ENCODE assay signal across 8 cellular contexts in genomic region chrX:130172127-130172834, GRCh38. TPM values are rescaled to one million over a fixed set of nuclear protein-coding genes. Genes with fewer than 3 reads are reported as not detected.
DNase-seq lines count a peak whose midpoint lies in the region; ATAC-seq and TF ChIP-seq lines count a peak whose summit lies in the region.

No MANE protein-coding gene starts in this region.

- H3K4me1 ChIP-seq in CD4-positive, CD25-positive, alpha-beta regulatory T cell (ENCODE audit: control insufficient read depth, insufficient read depth, low read length, poor library complexity, severe bottlenecking), result peaks cover 40% of the 10 kb centered on the region
- peaks cover 42% of the 10 kb centered on the region for H3K4me1 ChIP-seq in Loucy (ENCODE audit: insufficient read depth, low read length, poor library complexity, severe bottlenecking)
- no peaks in the 10 kb centered on the region for H3K4me1 ChIP-seq in ectodermal cell (ENCODE audit: control insufficient read depth, insufficient read depth, low read length)

- no peak for TF ChIP-seq CTCF in Loucy (conservative IDR thresholded peaks at IDR 0.05; ENCODE audit: low read length)
- TF ChIP-seq CTCF in neural crest cell (conservative IDR thresholded peaks at IDR 0.05), result no peak

- no peaks in the 10 kb centered on the region for H3K9me3 Mint-ChIP-seq in CD4-positive, CD25-positive, alpha-beta regulatory T cell
- no peaks in the 10 kb centered on the region for H3K9me3 Mint-ChIP-seq in neural crest cell

- peak overlapping the region; percentile 89 to 94 (median 91) for H3K27ac Mint-ChIP-seq in CD4-positive, CD25-positive, alpha-beta regulatory T cell
- peak overlapping the region; percentile 88 for H3K27ac Mint-ChIP-seq in neural crest cell (ENCODE audit: unreplicated experiment)

- no peak for DNase-seq in CD4-positive, CD25-positive, alpha-beta regulatory T cell
- DNase-seq in neural crest cell (ENCODE audit: low read depth, low spot score) (no peak), GF-D8 (lab: John Stamatoyannopoulos, UW) (no peak), NCI-H1105 (lab: John Stamatoyannopoulos, UW) (no peak), NCI-H446 (lab: John Stamatoyannopoulos, UW) (no peak)

- H3F3A ChIP-seq in Loucy (ENCODE audit: low read depth), result no peaks in the 10 kb centered on the region

- H3K4me3 Mint-ChIP-seq in CD4-positive, CD25-positive, alpha-beta regulatory T cell, result peak overlapping the region; percentile 90 to 93 (median 93)
- peak overlapping the region; percentile 97 for H3K4me3 Mint-ChIP-seq in neural crest cell

- no peaks in the 10 kb centered on the region for H3K36me3 ChIP-seq in CD4-positive, CD25-positive, alpha-beta regulatory T cell (ENCODE audit: control insufficient read depth, insufficient read depth, low read length)
- H3K36me3 ChIP-seq in Loucy (ENCODE audit: insufficient read depth, low read length) (no peaks in the 10 kb centered on the region), ectodermal cell (ENCODE audit: control insufficient read depth, insufficient read depth, low read length) (no peaks in the 10 kb centered on the region)

- peaks cover 35% of the 10 kb centered on the region for H4K20me1 ChIP-seq in Loucy (ENCODE audit: insufficient read depth, low read length, poor library complexity, severe bottlenecking)

- H3K9ac ChIP-seq in Loucy (ENCODE audit: low read depth, low read length, poor library complexity, severe bottlenecking), result peak overlapping the region; percentile 98

- no peaks in the 10 kb centered on the region for H3K27me3 ChIP-seq in CD4-positive, CD25-positive, alpha-beta regulatory T cell (ENCODE audit: control insufficient read depth, insufficient read depth, low read length)
- H3K27me3 ChIP-seq in Loucy (ENCODE audit: insufficient read depth, low read length, poor library complexity, severe bottlenecking) (no peaks in the 10 kb centered on the region), ectodermal cell (ENCODE audit: control insufficient read depth, insufficient read depth, low read length, poor library complexity, severe bottlenecking) (peaks cover 23% of the 10 kb centered on the region)

- ATAC-seq in CD4-positive, CD25-positive, alpha-beta regulatory T cell (ENCODE audit: low read depth in 2 of 2), result no peak
- no peak for ATAC-seq in HG03457 (IDR thresholded peaks at IDR 0.05; ENCODE audit: unreplicated experiment)

- H3K4me1 Mint-ChIP-seq in CD4-positive, CD25-positive, alpha-beta regulatory T cell, result peaks cover 0 to 47% (median 31%) of the 10 kb centered on the region in 4 donors
- peaks cover 49% of the 10 kb centered on the region for H3K4me1 Mint-ChIP-seq in neural crest cell

- H3K79me2 ChIP-seq in Loucy (ENCODE audit: insufficient read depth, low read length), result peaks cover 73% of the 10 kb centered on the region

- no peaks in the 10 kb centered on the region for H3K9me3 ChIP-seq in CD4-positive, CD25-positive, alpha-beta regulatory T cell (ENCODE audit: control insufficient read depth in 2 of 2, low read length in 2 of 2)
- H3K9me3 ChIP-seq in Loucy (ENCODE audit: insufficient read depth, low read depth, low read length), result no peaks in the 10 kb centered on the region
- H3K9me3 ChIP-seq in ectodermal cell (ENCODE audit: control insufficient read depth, low read length), result no peaks in the 10 kb centered on the region

- no peaks in the 10 kb centered on the region for H3K27me3 Mint-ChIP-seq in CD4-positive, CD25-positive, alpha-beta regulatory T cell
- no peaks in the 10 kb centered on the region for H3K27me3 Mint-ChIP-seq in neural crest cell (ENCODE audit: low read depth)

- 20% methylated on average over 34 of the region's 34 CpGs for WGBS in ectodermal cell, 2 experiments

- no peaks in the 10 kb centered on the region for H3K9me2 ChIP-seq in Loucy (replicated peaks; ENCODE audit: low read depth, low read length)

- H3K4me3 ChIP-seq in CD4-positive, CD25-positive, alpha-beta regulatory T cell (ENCODE audit: low read depth, low read length), result peak overlapping the region; percentile 91
- H3K4me3 ChIP-seq in Loucy (ENCODE audit: low read length, poor library complexity, severe bottlenecking), result peak overlapping the region; percentile 99
- peak overlapping the region; percentile 43 for H3K4me3 ChIP-seq in ectodermal cell (ENCODE audit: insufficient read depth, low read depth, low read length)

- peak overlapping the region; percentile 60 for H3K27ac ChIP-seq in CD4-positive, CD25-positive, alpha-beta regulatory T cell (ENCODE audit: insufficient read depth, low read length, poor library complexity, severe bottlenecking)
- H3K27ac ChIP-seq in ectodermal cell (ENCODE audit: insufficient read depth, low read depth, low read length, poor library complexity, severe bottlenecking), result no peak overlapping the region

- H3K4me2 ChIP-seq in Loucy (ENCODE audit: low read depth, low read length, poor library complexity, severe bottlenecking), result peak overlapping the region; percentile 98

- H2AFZ ChIP-seq in Loucy (ENCODE audit: low read length), result 0 out of 2 replicates have a peak overlapping the region, but pooled peaks have one; percentile 23

- no peaks in the 10 kb centered on the region for H3K36me3 Mint-ChIP-seq in CD4-positive, CD25-positive, alpha-beta regulatory T cell
- peaks cover 2% of the 10 kb centered on the region for H3K36me3 Mint-ChIP-seq in neural crest cell (ENCODE audit: low read depth)

RNA-seq across cellular contexts. Expression of gene RAB33A, which starts 0.5 kb away (rescaled TPM):
- total RNA-seq in CD4-positive, CD25-positive, alpha-beta regulatory T cell, result 7.9 TPM
- 10 to 100 TPM; 29.0 to 33.1 (median 31.5) TPM for polyA plus RNA-seq in CD4-positive, CD25-positive, alpha-beta regulatory T cell
- polyA plus RNA-seq in ectodermal cell (2013, experiment 1 of 4), result 1.5 TPM
- 1.1 TPM for polyA plus RNA-seq in ectodermal cell (2013, experiment 2 of 4)
- polyA plus RNA-seq in ectodermal cell (2013, experiment 3 of 4), result 1.5 TPM
- 1.9 TPM for polyA plus RNA-seq in ectodermal cell (2013, experiment 4 of 4)
- 16.7 and 18.5 TPM in 2 replicates for total RNA-seq in neural crest cell

RNA-seq across cellular contexts. Expression of gene AIFM1, which starts 6.6 kb away (rescaled TPM):
- 19.3 TPM for total RNA-seq in CD4-positive, CD25-positive, alpha-beta regulatory T cell
- polyA plus RNA-seq in CD4-positive, CD25-positive, alpha-beta regulatory T cell, result 10 to 100 TPM; 26.7 to 32.0 (median 28.7) TPM
- polyA plus RNA-seq in ectodermal cell (2013, experiment 1 of 4), result 45.2 TPM
- polyA plus RNA-seq in ectodermal cell (2013, experiment 2 of 4), result 39.6 TPM
- 29.8 TPM for polyA plus RNA-seq in ectodermal cell (2013, experiment 3 of 4)
- 31.2 TPM for polyA plus RNA-seq in ectodermal cell (2013, experiment 4 of 4)
- 53.9 and 57.0 TPM in 2 replicates for total RNA-seq in neural crest cell

Comparison
In these comparisons a context has a peak if more than half of its experiments do, and no peak if none do; other contexts are left out.
1. H3K4me3 ChIP-seq: peak in every context shown above with its lines; median percentile 99 in Loucy; 91 in CD4-positive, CD25-positive, alpha-beta regulatory T cell; 43 in ectodermal cell.